ENCODE assay signal across 15 cellular contexts in the genomic region with DNA sequence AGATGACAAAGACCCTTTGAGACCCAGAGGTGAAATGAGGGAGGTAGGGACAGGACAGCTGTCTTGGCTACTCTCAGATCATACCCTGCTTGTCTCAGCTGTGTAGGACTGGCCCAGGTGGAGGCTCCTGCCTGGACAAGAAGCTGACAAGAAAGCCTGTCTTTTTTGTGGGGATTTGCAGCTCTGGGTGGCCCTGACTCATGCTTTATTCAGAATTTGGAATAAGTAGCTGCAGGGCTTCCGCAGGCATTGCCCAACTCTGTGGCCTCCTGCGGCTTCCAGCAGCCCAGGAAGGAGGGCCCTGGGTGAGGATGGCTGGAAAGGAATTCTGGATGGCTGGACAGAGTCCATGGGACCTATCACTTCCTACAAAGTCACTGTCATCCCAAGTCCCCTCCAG. TPM values are rescaled to one million over a fixed set of nuclear protein-coding genes. Genes with fewer than 3 reads are reported as not detected.
A peak's percentile ranks its signal among the peaks of the same experiment; 100 is the strongest.
DNase-seq lines count a peak whose midpoint lies in the region; ATAC-seq lines count a peak whose summit lies in the region.
"Had no signal": no experiment of that assay in that cellular context is flagged by ENCODE, and none has a peak within 500 bp of the region (broad histone marks: within the 10 kb centered on the region; RNA-seq: fewer than 3 reads in every experiment).

No MANE protein-coding gene starts in this region.

- no peaks in the 10 kb centered on the region for H3K4me1 ChIP-seq in adipocyte (ENCODE audit: control insufficient read depth, insufficient read depth, low read length)

- peak; percentile 91 for DNase-seq in AG20443 (ENCODE audit: low spot score)
- peak; percentile 79 for DNase-seq in LHCN-M2 (ENCODE audit: low read depth)
- DNase-seq in adipocyte (ENCODE audit: low read depth): peak; percentile 74
- DNase-seq in islet precursor cell: peak; percentile 70
- DNase-seq in NCI-H187 (lab: John Stamatoyannopoulos, UW): no peak
- DNase-seq in cortex of kidney (lab: John Stamatoyannopoulos, UW): no peak
- DNase-seq in stimulated activated CD4-positive, alpha-beta T cell treated with anti-CD3 and anti-CD28 coated beads, Interleukin-12 subunit alpha, Interleukin-12 subunit beta, amount 100 ng/mL, for 4 hours: no peak
- DNase-seq: CD4-positive, CD25-positive, alpha-beta regulatory T cell; cerebellar nuclear complex; hippocampal formation; MM.1S; stimulated activated CD4-positive, alpha-beta T cell treated with anti-CD3 and anti-CD28 coated beads, Interleukin-2, amount 100 ng/mL, for 24 hours had no signal

- no peaks in the 10 kb centered on the region for H3K36me3 ChIP-seq in adipocyte (ENCODE audit: control insufficient read depth, insufficient read depth, low read length, severe bottlenecking)

- no peak overlapping the region for H3K4me3 ChIP-seq in adipocyte (ENCODE audit: low read length)

- no peaks in the 10 kb centered on the region for H3K9me3 ChIP-seq in adipocyte (ENCODE audit: control insufficient read depth, low read length)

- peaks cover 57% of the 10 kb centered on the region for H3K27me3 ChIP-seq in adipocyte (replicated peaks; ENCODE audit: control insufficient read depth, insufficient read depth, low read length)

- no peak for ATAC-seq in HG02852 (IDR thresholded peaks at IDR 0.05; ENCODE audit: unreplicated experiment)
- ATAC-seq: activated T-helper 17 cell treated with anti-CD3 and anti-CD28 coated beads, Interleukin-2, amount 50 U/mL, for 72 hours had no signal

- H3K9ac ChIP-seq in adipocyte (ENCODE audit: low read length): no peak overlapping the region

RNA-seq across cellular contexts. Expression of a gene that starts 20.6 kb away (rescaled TPM):
- not detected in 2 replicates for total RNA-seq in LHCN-M2 (2014; rRNA removed)
- not detected for polyA plus RNA-seq in LHCN-M2 (2012)

RNA-seq across cellular contexts. Expression of a gene that starts 38.5 kb away (rescaled TPM):
- total RNA-seq in LHCN-M2 (2014; rRNA removed): 0.06 and 0.57 TPM in 2 replicates
- 0.26 TPM for polyA plus RNA-seq in LHCN-M2 (2012)
- total RNA-seq: activated T-helper 17 cell treated with anti-CD3 and anti-CD28 coated beads, Interleukin-2, amount 50 U/mL, for 72 hours; CD4-positive, CD25-positive, alpha-beta regulatory T cell; subcutaneous adipose tissue had no signal
- polyA plus RNA-seq: CD4-positive, CD25-positive, alpha-beta regulatory T cell had no signal

Comparison
In these comparisons a context has a peak if more than half of its experiments do, and no peak if none do; other contexts are left out.
1. DNase-seq: peak in AG20443 (single experiment), LHCN-M2 (single experiment), adipocyte (single experiment) and islet precursor cell (single experiment); none in NCI-H187 (0 of 2), cortex of kidney (single experiment) and stimulated activated CD4-positive, alpha-beta T cell treated with anti-CD3 and anti-CD28 coated beads, Interleukin-12 subunit alpha, Interleukin-12 subunit beta, amount 100 ng/mL, for 4 hours (single experiment).